Comparison of ENCODE assay signal across 23 cellular contexts in the genomic region with DNA sequence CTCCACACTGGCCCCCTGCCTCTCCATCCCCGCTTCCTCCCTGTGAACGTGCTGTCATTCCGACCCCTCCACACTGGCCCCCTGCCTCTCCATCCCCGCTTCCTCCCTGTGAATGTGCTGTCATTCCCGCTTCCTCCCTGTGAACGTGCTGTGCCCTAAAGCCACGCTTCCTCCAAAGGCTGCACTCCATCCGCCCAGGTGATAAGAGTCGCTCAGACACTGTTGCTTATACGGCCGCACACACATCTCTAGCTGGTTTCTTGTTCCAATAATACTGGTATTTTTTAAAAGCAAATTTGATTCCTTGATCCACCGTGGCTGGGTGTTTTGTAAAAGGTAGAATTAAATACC. TPM values are rescaled to one million over a fixed set of nuclear protein-coding genes. Genes with fewer than 3 reads are reported as not detected.
DNase-seq lines count a peak whose midpoint lies in the region; ATAC-seq and TF ChIP-seq lines count a peak whose summit lies in the region.
"Had no signal": no experiment of that assay in that cellular context is flagged by ENCODE, and none has a peak within 500 bp of the region (broad histone marks: within the 10 kb centered on the region; RNA-seq: fewer than 3 reads in every experiment).

No MANE protein-coding gene starts in this region.

- peaks cover 19% of the 10 kb centered on the region for H3K27me3 Mint-ChIP-seq in H9 (ENCODE audit: low read depth)

- peak overlapping the region; percentile 21 for H3K4me3 ChIP-seq in suprapubic skin
- H3K4me3 ChIP-seq: A549 had no signal

- no peak overlapping the region for H3K14ac ChIP-seq in H9 (ENCODE audit: insufficient read depth, low read length)

- H3K27ac ChIP-seq in H9 (ENCODE audit: insufficient read length, low read depth, low read length) (no peak overlapping the region), VCaP (peak overlapping the region; percentile 85; the same call in 1 of the 2 replicates), suprapubic skin (no peak overlapping the region)
- H3K27ac ChIP-seq: A549, HL-60 had no signal

- H2BK120ac ChIP-seq in H9 (ENCODE audit: low read depth, low read length, poor library complexity, severe bottlenecking), result no peak overlapping the region

- H3K23ac ChIP-seq in H9 (ENCODE audit: insufficient read length, low read depth, low read length), result no peak overlapping the region

- no peaks in the 10 kb centered on the region for H4K20me1 ChIP-seq in H9 (ENCODE audit: control insufficient read depth, insufficient read depth, insufficient read length)

- H2BK15ac ChIP-seq in H9 (ENCODE audit: low read depth, low read length), result no peak overlapping the region

- no peak overlapping the region for H4K5ac ChIP-seq in H9 (ENCODE audit: insufficient read length, low read depth, low read length)

- no peak overlapping the region for H3K4me3 Mint-ChIP-seq in H9
- H3K4me3 Mint-ChIP-seq: CD4-positive, CD25-positive, alpha-beta regulatory T cell had no signal

- H3K36me3 Mint-ChIP-seq in H9 (ENCODE audit: insufficient read depth in 1 of 3, low read depth in 3 of 3), result peaks cover 6 to 22% (median 20%) of the 10 kb centered on the region in 3 experiments

- no peak overlapping the region for H4K8ac ChIP-seq in H9 (replicated peaks; ENCODE audit: insufficient read length, low read depth, low read length)

- no peaks in the 10 kb centered on the region for H3K36me3 ChIP-seq in suprapubic skin

- H3T11ph ChIP-seq in H9 (ENCODE audit: low read length), result no peak overlapping the region

- WGBS in H9 (ENCODE audit: extremely low coverage, insufficient read length, low lambda C conversion rate), result no CpG with 5 or more reads among the region's 12 CpGs
- 39% methylated on average over 12 of the region's 12 CpGs for WGBS in suprapubic skin

- no peak overlapping the region for H2AFZ ChIP-seq in H9 (ENCODE audit: low read length)

- no peak for TF ChIP-seq EP300 in suprapubic skin (IDR thresholded peaks at IDR 0.05)

- no peaks in the 10 kb centered on the region for H3K79me1 ChIP-seq in H9 (ENCODE audit: insufficient read depth, low read depth, low read length, poor library complexity, severe bottlenecking)

- no peak overlapping the region for H3K4ac ChIP-seq in H9 (ENCODE audit: low read depth, low read length)

- H3K56ac ChIP-seq in H9 (ENCODE audit: insufficient read length, low read depth, low read length), result no peak overlapping the region

- H3K18ac ChIP-seq in H9 (ENCODE audit: insufficient read length, low read depth, low read length), result no peak overlapping the region

- no peak overlapping the region for H4K91ac ChIP-seq in H9 (ENCODE audit: insufficient read length, low read depth, low read length)

- H3K4me2 ChIP-seq in H9 (ENCODE audit: insufficient read depth, insufficient read length, low read length), result no peak overlapping the region
- H3K4me2 ChIP-seq: A549 had no signal

- H3K23me2 ChIP-seq in H9 (ENCODE audit: insufficient read length, low read depth, low read length, poor library complexity, severe bottlenecking), result peaks cover 5% of the 10 kb centered on the region

- no peak for TF ChIP-seq POLR2A in suprapubic skin (IDR thresholded peaks at IDR 0.05)

- no peaks in the 10 kb centered on the region for H3K79me2 ChIP-seq in H9 (ENCODE audit: insufficient read depth, low read length)

- no peak overlapping the region for H2BK20ac ChIP-seq in H9 (ENCODE audit: low read depth, low read length, poor library complexity, severe bottlenecking)

- no peak overlapping the region for H2BK5ac ChIP-seq in H9 (ENCODE audit: insufficient read length, low read length)

- H3K27ac Mint-ChIP-seq in H9, result peak overlapping the region in 1 of 3 experiments; percentile 40; a peak in 2 of 7 replicates
- H3K27ac Mint-ChIP-seq: CD4-positive, CD25-positive, alpha-beta regulatory T cell had no signal

- H3K9me3 ChIP-seq in H9 (ENCODE audit: control insufficient read depth, low read depth, low read length) (no peaks in the 10 kb centered on the region), suprapubic skin (no peaks in the 10 kb centered on the region)
- H3K9me3 ChIP-seq: A549 had no signal

- peaks cover 33 to 44% of the 10 kb centered on the region in 2 experiments for H3K4me1 Mint-ChIP-seq in H9

- H3K4me1 ChIP-seq in H9 (ENCODE audit: insufficient read depth, low read length) (peaks cover 3% of the 10 kb centered on the region; the same call in 1 of the 2 replicates), suprapubic skin (peaks cover 27% of the 10 kb centered on the region)
- H3K4me1 ChIP-seq: A549 had no signal

- H3K9ac ChIP-seq in H9 (ENCODE audit: extremely low read depth, insufficient read length, low read length), result no peak overlapping the region

- H3K27me3 ChIP-seq in H9 (ENCODE audit: insufficient read depth, low read length) (no peaks in the 10 kb centered on the region), suprapubic skin (peaks cover 31% of the 10 kb centered on the region)

- no peak for TF ChIP-seq CTCF in H9 (conservative IDR thresholded peaks at IDR 0.05)
- TF ChIP-seq CTCF in VCaP (conservative IDR thresholded peaks at IDR 0.05), result no peak
- no peak for TF ChIP-seq CTCF in suprapubic skin (IDR thresholded peaks at IDR 0.05)

- H2AK5ac ChIP-seq in H9 (ENCODE audit: insufficient read length, low read length), result no peak overlapping the region

- H3K9me3 Mint-ChIP-seq in H9, result peaks cover 13 to 26% of the 10 kb centered on the region in 2 experiments

- DNase-seq in H9 (peak; percentile 27), mesenteric fat pad (ENCODE audit: low spot score) (peak; percentile 30), suprapubic skin (ENCODE audit: low spot score in 2 of 2) (peak in 1 of 2 donors; percentile 37), AML-193 (lab: John Stamatoyannopoulos, UW) (no peak)
- DNase-seq: CD4-positive, CD25-positive, alpha-beta regulatory T cell; EL; GOT3; KG1; NCI-H1092; NCI-H1436; NCI-H187 treated with DMSO at 0.1 percent for 48 hours; NCI-H2107; NCI-H446 treated with DMSO at 0.1 percent for 48 hours; NCI-H526 treated with DMSO at 0.1 percent for 48 hours; OCI-M1; Right ventricle myocardium superior; SW 1271 had no signal

- no peak for ATAC-seq in GM18519 (IDR thresholded peaks at IDR 0.05; ENCODE audit: low FRiP score, unreplicated experiment)
- ATAC-seq in HG03196 (IDR thresholded peaks at IDR 0.05; ENCODE audit: unreplicated experiment), result no peak
- ATAC-seq: A549 had no signal

- no peak overlapping the region for H2BK12ac ChIP-seq in H9 (ENCODE audit: insufficient read length, low read depth, low read length)

RNA-seq across cellular contexts. Expression of gene TSPEAR, which starts 39.3 kb away (rescaled TPM):
- 1.2 and 1.3 TPM in 2 replicates for total RNA-seq in H9 (2021)
- not detected for total RNA-seq in mesenteric fat pad
- total RNA-seq in suprapubic skin, result under 1 TPM in 3 of 4 donors, not detected in 1; 0.21 to 0.59 (median 0.32) TPM
- total RNA-seq: CD4-positive, CD25-positive, alpha-beta regulatory T cell; HT-29 had no signal

RNA-seq across cellular contexts. Expression of gene UBE2G2, which starts 51.0 kb away (rescaled TPM):
- 106 and 121 TPM in 2 replicates for total RNA-seq in H9 (2021)
- total RNA-seq in mesenteric fat pad, result 123 TPM
- total RNA-seq in suprapubic skin, result 100 to 1,000 TPM in 2 of 4 donors, 10 to 100 TPM in 2; 62.5 to 126 (median 91.6) TPM

RNA-seq across cellular contexts. Expression of gene KRTAP10-12, which starts 53.7 kb away (rescaled TPM):
- not detected in 2 replicates for total RNA-seq in H9 (2021)
- total RNA-seq in mesenteric fat pad, result not detected
- total RNA-seq in suprapubic skin, result 1 to 10 TPM in 2 of 4 donors, not detected in 2; 1.3 to 2.9 TPM
- total RNA-seq: CD4-positive, CD25-positive, alpha-beta regulatory T cell; HT-29; Right ventricle myocardium superior had no signal

Comparison
In these comparisons a context has a peak if more than half of its experiments do, and no peak if none do; other contexts are left out.
1. DNase-seq: peak in H9 (single experiment) and mesenteric fat pad (single experiment); none in AML-193 (0 of 2).